In genomic region chr9:4740623-4741364, GRCh38 we compare ENCODE assay signal across 8 cellular contexts. TPM values are rescaled to one million over a fixed set of nuclear protein-coding genes. Genes with fewer than 3 reads are reported as not detected.
DNase-seq lines count a peak whose midpoint lies in the region; ATAC-seq and TF ChIP-seq lines count a peak whose summit lies in the region.

AK3 (minus strand) TSS chr9:4741202; CDS start chr9:4741087, 115 bp downstream.

- peak within 1 kb of the TSS; percentile 83 for H3K27ac Mint-ChIP-seq in endothelial cell (ENCODE audit: unreplicated experiment)

- ATAC-seq in GM19455 (IDR thresholded peaks at IDR 0.05; ENCODE audit: unreplicated experiment) (peak; percentile 93), HG03575 (IDR thresholded peaks at IDR 0.05; ENCODE audit: extremely low read depth, insufficient number of reproducible peaks, low FRiP score, unreplicated experiment) (peak; percentile 44)

- H3K36me3 Mint-ChIP-seq in endothelial cell (ENCODE audit: low read depth, unreplicated experiment): peaks cover 4% of the 10 kb centered on the region

- peak within 1 kb of the TSS; percentile 95 for H3K4me3 Mint-ChIP-seq in endothelial cell (ENCODE audit: unreplicated experiment)

- peaks cover 5% of the 10 kb centered on the region for H3K27me3 Mint-ChIP-seq in endothelial cell (ENCODE audit: unreplicated experiment)

- peaks cover 9% of the 10 kb centered on the region for H3K4me1 Mint-ChIP-seq in endothelial cell (ENCODE audit: unreplicated experiment)

- no peak for TF ChIP-seq CTCF in endothelial cell (IDR thresholded peaks at IDR 0.05; ENCODE audit: unreplicated experiment)

- H3K9me3 Mint-ChIP-seq in endothelial cell (ENCODE audit: unreplicated experiment): no peaks in the 10 kb centered on the region

- DNase-seq in COR-L47 (lab: John Stamatoyannopoulos, UW) (peak; percentile 91), NOMO-1 treated with DMSO at 0.1 percent for 48 hours (lab: John Stamatoyannopoulos, UW; ENCODE audit: unreplicated experiment) (peak; percentile 59), endothelial cell (ENCODE audit: low spot score) (peak; percentile 79), midbrain (lab: John Stamatoyannopoulos, UW) (peak; percentile 88)
- peak; percentile 85 for DNase-seq in activated CD8-positive, alpha-beta memory T cell treated with anti-CD3 and anti-CD28 coated beads, Interleukin-2, amount 50 U/mL, for 4 hours
- DNase-seq in stimulated activated CD8-positive, alpha-beta memory T cell treated with anti-CD3 and anti-CD28 coated beads, Interleukin-2, amount 100 ng/mL, for 1 hour (ENCODE audit: low read depth in 2 of 2): peak; percentile 74 to 78

RNA-seq across cellular contexts. Expression of gene AK3, which starts in this region (rescaled TPM):
- 29.2 TPM for total RNA-seq in endothelial cell (ENCODE audit: unreplicated experiment)

Comparison
In these comparisons a context has a peak if more than half of its experiments do, and no peak if none do; other contexts are left out.
1. Peak in every context shown above with its lines: DNase-seq and ATAC-seq.